8 cellular contexts compared by ENCODE assay signal in genomic region chr20:50120935-50121693, GRCh38. TPM values are rescaled to one million over a fixed set of nuclear protein-coding genes. Genes with fewer than 3 reads are reported as not detected.
DNase-seq lines count a peak whose midpoint lies in the region; ATAC-seq and TF ChIP-seq lines count a peak whose summit lies in the region.

No MANE protein-coding gene starts in this region.

- peaks cover 11% of the 10 kb centered on the region for H3F3A ChIP-seq in smooth muscle cell (ENCODE audit: low read depth)

- TF ChIP-seq CTCF in smooth muscle cell (IDR thresholded peaks at IDR 0.05; ENCODE audit: borderline replicate concordance, insufficient read depth, poor library complexity, severe bottlenecking), result peak; percentile 57

- no peak overlapping the region for H3K9ac ChIP-seq in smooth muscle cell (ENCODE audit: low read depth)

- no peaks in the 10 kb centered on the region for H3K27me3 ChIP-seq in smooth muscle cell (ENCODE audit: low read depth)

- H3K4me1 ChIP-seq in smooth muscle cell (ENCODE audit: low read depth), result peaks cover 2% of the 10 kb centered on the region

- no peaks in the 10 kb centered on the region for H3K9me3 ChIP-seq in T-helper 17 cell (ENCODE audit: control insufficient read depth, low read length, poor library complexity, severe bottlenecking)
- H3K9me3 ChIP-seq in smooth muscle cell (replicated peaks; ENCODE audit: low read depth), result no peaks in the 10 kb centered on the region

- H4K20me1 ChIP-seq in smooth muscle cell (ENCODE audit: low read depth), result no peaks in the 10 kb centered on the region

- DNase-seq in NCI-H1092 treated with DMSO at 0.1 percent for 48 hours (lab: John Stamatoyannopoulos, UW) (peak; percentile 52), NCI-H1092 (lab: John Stamatoyannopoulos, UW) (no peak), NCI-H1436 treated with DMSO at 0.1 percent for 48 hours (lab: John Stamatoyannopoulos, UW) (peak; percentile 18), T-helper 17 cell (peak; percentile 28 to 45 (median 36)), astrocyte of the hippocampus (ENCODE audit: low read depth, low spot score) (peak; percentile 74), iPS DF 19.7 (ENCODE audit: low read depth, low spot score) (peak; percentile 40), smooth muscle cell (lab: John Stamatoyannopoulos, UW; ENCODE audit: unreplicated experiment) (no peak)

- ATAC-seq in T-helper 17 cell (peak; percentile 78), HG03571 (IDR thresholded peaks at IDR 0.05; ENCODE audit: unreplicated experiment) (no peak)

- no peak overlapping the region for H2AFZ ChIP-seq in smooth muscle cell (ENCODE audit: low read depth)

- no peak overlapping the region for H3K27ac ChIP-seq in smooth muscle cell (ENCODE audit: low read depth)

- H3K27ac Mint-ChIP-seq in T-helper 17 cell, result no peak overlapping the region

- no peak overlapping the region for H3K4me2 ChIP-seq in smooth muscle cell

- H3K4me1 Mint-ChIP-seq in T-helper 17 cell, result peaks cover 5% of the 10 kb centered on the region

- no peak overlapping the region for H3K4me3 ChIP-seq in smooth muscle cell

- H3K36me3 Mint-ChIP-seq in T-helper 17 cell (ENCODE audit: low read depth), result peaks cover 12% of the 10 kb centered on the region

- no peaks in the 10 kb centered on the region for H3K27me3 Mint-ChIP-seq in T-helper 17 cell

- 65% methylated on average over 9 of the region's 9 CpGs for WGBS in smooth muscle cell (ENCODE audit: low lambda C conversion rate)

- no peaks in the 10 kb centered on the region for H3K36me3 ChIP-seq in smooth muscle cell (ENCODE audit: low read depth)

- no peaks in the 10 kb centered on the region for H3K79me2 ChIP-seq in smooth muscle cell (ENCODE audit: low read depth)

- H3K4me3 Mint-ChIP-seq in T-helper 17 cell, result no peak overlapping the region

RNA-seq across cellular contexts. Expression of gene UBE2V1, which starts 8.2 kb away (rescaled TPM):
- total RNA-seq in T-helper 17 cell (100 to 1,000 TPM; 124 to 151 TPM), smooth muscle cell (94.1 and 94.8 TPM in 2 replicates)
- polyA plus RNA-seq in smooth muscle cell, result 128 and 141 TPM in 2 replicates

RNA-seq across cellular contexts. Expression of gene PEDS1, which starts 32.4 kb away (rescaled TPM):
- 10 to 100 TPM; 14.3 to 22.6 TPM for total RNA-seq in T-helper 17 cell
- total RNA-seq in smooth muscle cell, result 36.6 and 45.8 TPM in 2 replicates
- polyA plus RNA-seq in smooth muscle cell, result 47.4 and 64.3 TPM in 2 replicates

Comparison
In these comparisons a context has a peak if more than half of its experiments do, and no peak if none do; other contexts are left out.
1. DNase-seq: peak in NCI-H1092 treated with DMSO at 0.1 percent for 48 hours (single experiment), NCI-H1436 treated with DMSO at 0.1 percent for 48 hours (single experiment), T-helper 17 cell (3 of 3), astrocyte of the hippocampus (single experiment) and iPS DF 19.7 (single experiment); none in NCI-H1092 (single experiment) and smooth muscle cell (single experiment).